Comparison of ENCODE assay signal across 8 cellular contexts in genomic region chrX:3699841-3700381, GRCh38. TPM values are rescaled to one million over a fixed set of nuclear protein-coding genes. Genes with fewer than 3 reads are reported as not detected.
DNase-seq lines count a peak whose midpoint lies in the region; ATAC-seq and TF ChIP-seq lines count a peak whose summit lies in the region.

No MANE protein-coding gene starts in this region.

- peaks cover 10% of the 10 kb centered on the region for H3K36me3 Mint-ChIP-seq in IgD-negative memory B cell
- peaks cover 25% of the 10 kb centered on the region for H3K36me3 Mint-ChIP-seq in central memory CD8-positive, alpha-beta T cell (ENCODE audit: insufficient read depth)

- ATAC-seq in GM19351 (IDR thresholded peaks at IDR 0.05; ENCODE audit: unreplicated experiment) (peak; percentile 69), sciatic nerve (peak; percentile 73), HG03521 (IDR thresholded peaks at IDR 0.05; ENCODE audit: unreplicated experiment) (no peak)
- peak; percentile 42 for ATAC-seq in central memory CD8-positive, alpha-beta T cell (replicated peaks; ENCODE audit: extremely low read depth, poor library complexity, severe bottlenecking)

- no peaks in the 10 kb centered on the region for H3K27me3 Mint-ChIP-seq in IgD-negative memory B cell
- no peaks in the 10 kb centered on the region for H3K27me3 Mint-ChIP-seq in central memory CD8-positive, alpha-beta T cell

- no peaks in the 10 kb centered on the region for H3K9me3 Mint-ChIP-seq in IgD-negative memory B cell
- H3K9me3 Mint-ChIP-seq in central memory CD8-positive, alpha-beta T cell: no peaks in the 10 kb centered on the region

- no peaks in the 10 kb centered on the region for H3K27me3 ChIP-seq in HAP-1 (ENCODE audit: low read depth)

- peak overlapping the region; percentile 92 to 96 (median 94) for H3K4me3 Mint-ChIP-seq in IgD-negative memory B cell
- H3K4me3 Mint-ChIP-seq in central memory CD8-positive, alpha-beta T cell: peak overlapping the region; percentile 80

- intact Hi-C loops in sciatic nerve (cut with DNase I): no loop called here

- no peaks in the 10 kb centered on the region for H3K4me1 ChIP-seq in HAP-1

- H3K4me3 ChIP-seq in AG10803 (ENCODE audit: low read length) (peak overlapping the region; percentile 43), HAP-1 (no peak overlapping the region)

- no peak for DNase-seq in AG10803 (ENCODE audit: low read depth)
- no peak for DNase-seq in central memory CD8-positive, alpha-beta T cell (ENCODE audit: low spot score in 2 of 2)
- no peak for DNase-seq in sciatic nerve (ENCODE audit: low spot score)
- no peak for DNase-seq in T-helper 9 cell
- no peak for DNase-seq in HAP-1 (ENCODE audit: low spot score in 2 of 2)

- H3K4me1 Mint-ChIP-seq in IgD-negative memory B cell: peaks cover 41 to 59% (median 47%) of the 10 kb centered on the region in 3 donors
- H3K4me1 Mint-ChIP-seq in central memory CD8-positive, alpha-beta T cell: peaks cover 32% of the 10 kb centered on the region

- no peak for TF ChIP-seq CTCF in AG10803 (conservative IDR thresholded peaks at IDR 0.05; ENCODE audit: low read length)

- H3K9me3 ChIP-seq in HAP-1: no peaks in the 10 kb centered on the region

- in situ Hi-C loops in HAP-1 (cut with MboI; ENCODE audit: low sequenced_read_pairs): no loop called here

- H3K27ac Mint-ChIP-seq in IgD-negative memory B cell: peak overlapping the region; percentile 93 to 99 (median 95)
- H3K27ac Mint-ChIP-seq in central memory CD8-positive, alpha-beta T cell (ENCODE audit: low read depth): peak overlapping the region; percentile 97

- H3K36me3 ChIP-seq in HAP-1 (replicated peaks): no peaks in the 10 kb centered on the region; the same call in 1 of the 2 replicates

RNA-seq across cellular contexts. Expression of gene PRKX, which starts 13.5 kb away (rescaled TPM):
- polyA plus RNA-seq in IgD-negative memory B cell: 73.9 TPM
- total RNA-seq in sciatic nerve: 28.9 TPM
